ENCODE assay signal across 22 cellular contexts in the genomic region with DNA sequence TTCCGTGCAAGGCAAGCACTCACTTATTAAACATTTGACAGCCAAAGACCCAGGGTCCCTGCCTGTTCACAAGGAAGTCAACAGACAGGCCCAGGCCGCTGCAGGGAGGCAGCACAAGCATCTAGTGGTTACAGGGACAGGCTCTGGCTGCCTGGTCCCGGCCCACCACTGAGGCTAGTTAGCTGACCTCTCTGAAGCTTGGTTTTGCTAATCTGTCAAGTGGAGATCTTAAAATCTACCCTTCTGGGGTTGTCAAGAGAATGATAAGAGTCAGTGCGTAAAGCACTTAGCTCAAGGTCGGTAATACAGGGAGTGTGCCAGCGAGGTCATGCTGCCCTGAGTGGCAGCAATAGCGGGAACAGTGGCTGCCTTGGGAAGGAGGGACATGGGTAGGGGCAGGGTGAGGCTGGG.
"Had no signal": no experiment of that assay in that cellular context is flagged by ENCODE, and none has a peak within 500 bp of the region (broad histone marks: within the 10 kb centered on the region; RNA-seq: fewer than 3 reads in every experiment).

No MANE protein-coding gene starts in this region.

- H3K4me3 ChIP-seq: prostate gland, smooth muscle cell, upper lobe of left lung had no signal

- H3K4me1 ChIP-seq: foreskin keratinocyte, prostate gland had no signal

- H3K27ac Mint-ChIP-seq: activated B cell treated with CpG ODN at 0.5 μM for 24 hours; activated CD8-positive, alpha-beta T cell treated with anti-CD3 and anti-CD28 coated beads for 36 hours; activated naive CD8-positive, alpha-beta T cell treated with anti-CD3 and anti-CD28 coated beads, Interleukin-2, amount 10 ng/mL, durations not matched to agents 7 days and 5 days; activated T-helper 17 cell treated with anti-CD3 and anti-CD28 coated beads, Interleukin-2, amount 50 U/mL, for 72 hours; brain; endodermal cell; natural killer cell; stimulated activated naive CD8-positive, alpha-beta T cell treated with anti-CD3 and anti-CD28 coated beads, Interleukin-15, amount 100 ng/mL, for 72 hours; T-helper 2 cell treated with Interferon-gamma antibody and Interleukin-4, amounts not matched to agents 5 μg/mL and 100 μg/mL, for 36 hours had no signal

- H3K27me3 ChIP-seq: foreskin keratinocyte, upper lobe of left lung had no signal

- DNase-seq: activated B cell treated with CpG ODN at 0.5 μM for 24 hours; activated CD4-positive, alpha-beta T cell treated with anti-CD3 and anti-CD28 coated beads for 48 hours; activated CD8-positive, alpha-beta T cell treated with anti-CD3 and anti-CD28 coated beads for 36 hours; activated naive CD4-positive, alpha-beta T cell treated with Interleukin-2 at 50 U/mL for 16 hours; activated naive CD8-positive, alpha-beta T cell treated with anti-CD3 and anti-CD28 coated beads, Interleukin-2, amount 10 ng/mL, durations not matched to agents 7 days and 5 days; activated T-cell treated with anti-CD3 and anti-CD28 coated beads, Interleukin-2, amount 50 U/mL, for 1 hour; central memory CD4-positive, alpha-beta T cell; endodermal cell; foreskin keratinocyte; mesenchymal stem cell; natural killer cell; nucleus accumbens; stimulated activated CD4-positive, alpha-beta T cell treated with anti-CD3 and anti-CD28 coated beads, Interleukin-4, amount 100 ng/mL, for 1 hour; stimulated activated naive CD8-positive, alpha-beta T cell treated with anti-CD3 and anti-CD28 coated beads, Interleukin-15, amount 100 ng/mL, for 72 hours had no signal

- H3K4me2 ChIP-seq: smooth muscle cell had no signal

- H3K27me3 Mint-ChIP-seq: activated B cell treated with CpG ODN at 0.5 μM for 24 hours; activated CD8-positive, alpha-beta T cell treated with anti-CD3 and anti-CD28 coated beads for 36 hours; activated T-helper 17 cell treated with anti-CD3 and anti-CD28 coated beads, Interleukin-2, amount 50 U/mL, for 72 hours; stimulated activated naive CD8-positive, alpha-beta T cell treated with anti-CD3 and anti-CD28 coated beads, Interleukin-15, amount 100 ng/mL, for 72 hours had no signal

- H3K4me3 Mint-ChIP-seq: activated B cell treated with CpG ODN at 0.5 μM for 24 hours; activated CD8-positive, alpha-beta T cell treated with anti-CD3 and anti-CD28 coated beads for 36 hours; activated naive CD8-positive, alpha-beta T cell treated with anti-CD3 and anti-CD28 coated beads, Interleukin-2, amount 10 ng/mL, durations not matched to agents 7 days and 5 days; activated T-helper 17 cell treated with anti-CD3 and anti-CD28 coated beads, Interleukin-2, amount 50 U/mL, for 72 hours; brain; endodermal cell; natural killer cell; stimulated activated naive CD8-positive, alpha-beta T cell treated with anti-CD3 and anti-CD28 coated beads, Interleukin-15, amount 100 ng/mL, for 72 hours; T-helper 2 cell treated with Interferon-gamma antibody and Interleukin-4, amounts not matched to agents 5 μg/mL and 100 μg/mL, for 36 hours had no signal

- H3K27ac ChIP-seq: epithelial cell of prostate, foreskin keratinocyte, prostate gland, upper lobe of left lung had no signal

- H3K36me3 ChIP-seq: prostate gland, upper lobe of left lung had no signal

- H3K9me3 ChIP-seq: prostate gland, upper lobe of left lung had no signal

- H3K9me3 Mint-ChIP-seq: activated B cell treated with CpG ODN at 0.5 μM for 24 hours; activated CD8-positive, alpha-beta T cell treated with anti-CD3 and anti-CD28 coated beads for 36 hours; activated naive CD8-positive, alpha-beta T cell treated with anti-CD3 and anti-CD28 coated beads, Interleukin-2, amount 10 ng/mL, durations not matched to agents 7 days and 5 days; activated T-helper 17 cell treated with anti-CD3 and anti-CD28 coated beads, Interleukin-2, amount 50 U/mL, for 72 hours; endodermal cell; natural killer cell; T-helper 2 cell treated with Interferon-gamma antibody and Interleukin-4, amounts not matched to agents 5 μg/mL and 100 μg/mL, for 36 hours had no signal

- H3K36me3 Mint-ChIP-seq: activated naive CD8-positive, alpha-beta T cell treated with anti-CD3 and anti-CD28 coated beads, Interleukin-2, amount 10 ng/mL, durations not matched to agents 7 days and 5 days; brain; natural killer cell had no signal

- ATAC-seq: activated CD8-positive, alpha-beta T cell treated with anti-CD3 and anti-CD28 coated beads for 36 hours; activated T-helper 17 cell treated with anti-CD3 and anti-CD28 coated beads, Interleukin-2, amount 50 U/mL, for 72 hours; foreskin keratinocyte; natural killer cell; sciatic nerve; stimulated activated naive CD8-positive, alpha-beta T cell treated with anti-CD3 and anti-CD28 coated beads, Interleukin-15, amount 100 ng/mL, for 72 hours had no signal
